38 cellular contexts compared by ENCODE assay signal in the genomic region with DNA sequence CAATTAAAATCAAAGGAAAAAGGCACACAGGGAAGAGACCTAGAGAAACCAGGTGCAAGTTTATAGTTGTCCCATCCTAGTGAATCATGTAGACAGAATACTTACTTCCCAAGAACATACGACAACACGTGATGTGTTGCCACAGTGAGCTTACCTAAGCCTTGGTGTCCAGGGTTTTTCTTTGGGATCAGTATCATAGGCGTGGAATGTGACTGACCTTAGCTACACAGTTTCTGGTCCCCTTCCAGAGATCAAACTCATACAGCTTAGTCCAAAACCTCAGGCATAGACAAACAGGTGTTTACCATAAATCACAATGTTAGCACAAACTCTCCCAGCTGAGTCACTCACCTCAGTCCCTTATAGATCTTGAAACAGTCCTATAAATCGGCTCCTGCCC. TPM values are rescaled to one million over a fixed set of nuclear protein-coding genes. Genes with fewer than 3 reads are reported as not detected.
"Had no signal": no experiment of that assay in that cellular context is flagged by ENCODE, and none has a peak within 500 bp of the region (broad histone marks: within the 10 kb centered on the region; RNA-seq: fewer than 3 reads in every experiment).

No MANE protein-coding gene starts in this region.

- H3K9me3 ChIP-seq: colonic mucosa had no signal

- DNase-seq: activated B cell treated with CpG ODN at 0.5 μM for 24 hours; activated CD4-positive, alpha-beta T cell treated with anti-CD3 and anti-CD28 coated beads for 48 hours; activated CD4-positive, alpha-beta T cell treated with anti-CD3 and anti-CD28 coated beads, Interleukin-2, amount 50 U/mL, for 1 hour; activated CD4-positive, alpha-beta T cell treated with anti-CD3 and anti-CD28 coated beads, Interleukin-2, amount 50 U/mL, for 48 hours; activated CD8-positive, alpha-beta memory T cell treated with anti-CD3 and anti-CD28 coated beads for 24 hours; activated CD8-positive, alpha-beta T cell treated with anti-CD3 and anti-CD28 coated beads for 36 hours; activated effector memory CD4-positive, alpha-beta T cell treated with anti-CD3 and anti-CD28 coated beads, Interleukin-2, amount 50 U/mL, for 16 hours; activated naive CD4-positive, alpha-beta T cell treated with anti-CD3 and anti-CD28 coated beads for 36 hours; activated naive CD8-positive, alpha-beta T cell treated with anti-CD3 and anti-CD28 coated beads for 36 hours; activated naive CD8-positive, alpha-beta T cell treated with anti-CD3 and anti-CD28 coated beads, Interleukin-2, amount 50 U/mL, for 24 hours; activated T-cell treated with anti-CD3 and anti-CD28 coated beads, Interleukin-2, amount 50 U/mL, for 1 hour; activated T-cell treated with anti-CD3 and anti-CD28 coated beads, Interleukin-2, amount 50 U/mL, for 48 hours; adrenal gland; amygdala; central memory CD4-positive, alpha-beta T cell; cerebellar nuclear complex; colonic mucosa; effector CD8-positive, alpha-beta T cell; esophagus squamous epithelium; foreskin fibroblast; glutamatergic neuron; heart left ventricle; T-cell; T1000; WERI-Rb-1 had no signal

- H3K4me3 ChIP-seq: adrenal gland, ascending aorta, breast epithelium, cardiac muscle cell, colonic mucosa, esophagus squamous epithelium, heart left ventricle had no signal

- H3K4me1 ChIP-seq: adrenal gland, ascending aorta, breast epithelium, colonic mucosa, esophagus squamous epithelium, heart left ventricle had no signal

- FAIRE-seq: endometrium, endothelial cell of umbilical vein, frontal cortex had no signal

- ATAC-seq: activated CD4-positive, CD25-positive, alpha-beta regulatory T cell treated with anti-CD3 and anti-CD28 coated beads, Interleukin-2, amount 50 U/mL, for 24 hours; activated CD8-positive, alpha-beta T cell treated with anti-CD3 and anti-CD28 coated beads for 36 hours; activated naive CD8-positive, alpha-beta T cell treated with anti-CD3 and anti-CD28 coated beads, Interleukin-2, amount 50 U/mL, for 24 hours; heart left ventricle; T-cell had no signal

- H3K36me3 ChIP-seq: adrenal gland, ascending aorta, breast epithelium, cardiac muscle cell, colonic mucosa, esophagus squamous epithelium, heart left ventricle, WERI-Rb-1 had no signal

- H3K27me3 ChIP-seq: adrenal gland, ascending aorta, breast epithelium, cardiac muscle cell, colonic mucosa, esophagus squamous epithelium, heart left ventricle had no signal

- H3K27ac ChIP-seq: adrenal gland, ascending aorta, breast epithelium, cardiac muscle cell, colonic mucosa, epithelial cell of prostate, esophagus squamous epithelium, heart left ventricle, WERI-Rb-1 had no signal

RNA-seq across cellular contexts. Expression of gene SLC25A31, which starts 17.7 kb away (rescaled TPM):
- total RNA-seq: activated B cell treated with CpG ODN at 0.5 μM for 24 hours; activated CD8-positive, alpha-beta T cell treated with anti-CD3 and anti-CD28 coated beads for 36 hours; activated naive CD4-positive, alpha-beta T cell treated with anti-CD3 and anti-CD28 coated beads for 36 hours; activated naive CD8-positive, alpha-beta T cell treated with anti-CD3 and anti-CD28 coated beads for 36 hours; activated T-helper 1 cell treated with anti-CD3 and anti-CD28 coated beads, Interleukin-12 subunit alpha, Interleukin-12 subunit beta, Interleukin-2, Interleukin-4 antibody, amounts not matched to agents 30 ng/mL and 10 ng/mL and 1 ng/mL, durations not matched to agents 14 hours and 24 hours and 36 hours; activated T-helper 2 cell treated with anti-CD3 and anti-CD28 coated beads, Interferon-gamma antibody, Interleukin-2, Interleukin-4, amounts not matched to agents 10 μg/mL and 5 μg/mL and 100 μg/mL, durations not matched to agents 14 hours and 24 hours and 36 hours; adrenal gland; ascending aorta; breast epithelium; cardiac muscle cell; colonic mucosa; dermis microvascular lymphatic vessel endothelial cell; endothelial cell of umbilical vein; esophagus squamous epithelium; fibroblast of lung; frontal cortex; heart left ventricle; T-cell had no signal
- polyA plus RNA-seq: adrenal gland, endothelial cell of umbilical vein, esophagus, fibroblast of lung, heart left ventricle had no signal
